ENCODE assay signal across 9 cellular contexts in genomic region chr22:29994027-29994715, GRCh38.
DNase-seq lines count a peak whose midpoint lies in the region; TF ChIP-seq lines count a peak whose summit lies in the region.
"Had no signal": no experiment of that assay in that cellular context is flagged by ENCODE, and none has a peak within 500 bp of the region (broad histone marks: within the 10 kb centered on the region; RNA-seq: fewer than 3 reads in every experiment).

No MANE protein-coding gene starts in this region.

- no peaks in the 10 kb centered on the region for H3K27me3 ChIP-seq in mucosa of rectum (ENCODE audit: control insufficient read depth in 2 of 2, insufficient read depth in 2 of 2, low read length in 2 of 2)

- peak; percentile 30 for DNase-seq in COLO829 (ENCODE audit: low spot score)
- DNase-seq in HuH-7 (ENCODE audit: low spot score) = peak; percentile 10
- peak; percentile 76 for DNase-seq in astrocyte of the spinal cord (ENCODE audit: low read depth, low spot score)
- no peak for DNase-seq in SHP77 treated with DMSO at 0.1 percent for 48 hours (lab: John Stamatoyannopoulos, UW)
- no peak for DNase-seq in NCI-H345 (lab: John Stamatoyannopoulos, UW)
- DNase-seq in effector CD4-positive, alpha-beta T cell = no peak
- DNase-seq in NCI-H82 (lab: John Stamatoyannopoulos, UW) = no peak
- DNase-seq: naive B cell had no signal

- no peaks in the 10 kb centered on the region for H3K9me3 ChIP-seq in mucosa of rectum (ENCODE audit: control insufficient read depth in 2 of 2, low read length in 2 of 2)

- TF ChIP-seq CTCF in astrocyte of the spinal cord (IDR thresholded peaks at IDR 0.05; ENCODE audit: low read depth, low read length) = no peak

- H3K27ac ChIP-seq in mucosa of rectum (ENCODE audit: low read depth in 2 of 2, low read length in 2 of 2) = peak overlapping the region; percentile 62 to 72

- H3K9ac ChIP-seq in mucosa of rectum (ENCODE audit: low read depth in 1 of 2, low read length in 2 of 2) = no peak overlapping the region

- H3K4me1 ChIP-seq in mucosa of rectum (ENCODE audit: control insufficient read depth in 2 of 2, insufficient read depth in 2 of 2, low read length in 2 of 2) = peaks cover 6 to 16% of the 10 kb centered on the region in 2 donors

- in situ Hi-C loops in astrocyte of the spinal cord (cut with HindIII; ENCODE audit: low sequenced_read_pairs) = no loop called here

- H3K4me3 ChIP-seq in astrocyte of the spinal cord (ENCODE audit: low read depth, low read length) (no peak overlapping the region), mucosa of rectum (ENCODE audit: low read length in 2 of 2) (no peak overlapping the region)

- peaks cover 10% of the 10 kb centered on the region in 2 donors for H3K36me3 ChIP-seq in mucosa of rectum (ENCODE audit: control insufficient read depth in 2 of 2, insufficient read depth in 2 of 2, low read length in 2 of 2)

Comparison
In these comparisons a context has a peak if more than half of its experiments do, and no peak if none do; other contexts are left out.
1. DNase-seq: peak in COLO829 (single experiment), HuH-7 (single experiment) and astrocyte of the spinal cord (single experiment); none in SHP77 treated with DMSO at 0.1 percent for 48 hours (single experiment), NCI-H345 (single experiment), effector CD4-positive, alpha-beta T cell (single experiment) and NCI-H82 (single experiment).